ENCODE assay signal across 23 cellular contexts in genomic region chr17:51279183-51279582, GRCh38. TPM values are rescaled to one million over a fixed set of nuclear protein-coding genes. Genes with fewer than 3 reads are reported as not detected.
DNase-seq lines count a peak whose midpoint lies in the region; ATAC-seq and TF ChIP-seq lines count a peak whose summit lies in the region.
"Had no signal": no experiment of that assay in that cellular context is flagged by ENCODE, and none has a peak within 500 bp of the region (broad histone marks: within the 10 kb centered on the region; RNA-seq: fewer than 3 reads in every experiment).

No MANE protein-coding gene starts in this region.

- TF ChIP-seq POLR2A in erythroblast (IDR thresholded peaks at IDR 0.05; ENCODE audit: low read length): no peak

- no peak overlapping the region for H3K4me3 ChIP-seq in epithelial cell of esophagus (ENCODE audit: low read length)
- H3K4me3 ChIP-seq: MG63 had no signal

- CTCF ChIA-PET in activated CD4-positive, alpha-beta T cell treated with anti-CD3 and anti-CD28 coated beads for 36 hours (lab: Charles Lee): interaction anchor here (0.7 to 1.0 kb wide), 4 partner anchors 9 to 24 kb away, joined by 3 to 5 read pairs (median 4); no protein-coding TSS in a partner anchor
- CTCF ChIA-PET in activated CD4-positive, alpha-beta T cell treated with anti-CD3 and anti-CD28 coated beads, Interleukin-2, amount 10 ng/mL, durations not matched to agents 7 days and 5 days (lab: Charles Lee): interaction anchor here (1.2 to 1.3 kb wide), 2 partner anchors 9 to 11 kb away, joined by 3 read pairs; no protein-coding TSS in a partner anchor

- TF ChIP-seq CTCF in epithelial cell of esophagus (IDR thresholded peaks at IDR 0.05; ENCODE audit: insufficient read depth, low read depth, low read length, missing control alignments): no peak

- no peak for DNase-seq in activated CD4-positive, alpha-beta T cell treated with anti-CD3 and anti-CD28 coated beads for 36 hours
- DNase-seq in activated CD4-positive, alpha-beta T cell treated with anti-CD3 and anti-CD28 coated beads, Interleukin-2, amount 10 ng/mL, durations not matched to agents 7 days and 5 days: no peak
- no peak for DNase-seq in activated naive CD4-positive, alpha-beta T cell treated with anti-CD3 and anti-CD28 coated beads, Interleukin-2, amount 50 U/mL, for 16 hours
- DNase-seq in epithelial cell of esophagus (ENCODE audit: low read depth): peak; percentile 4
- DNase-seq in stimulated activated naive CD8-positive, alpha-beta T cell treated with anti-CD3 and anti-CD28 coated beads, Interleukin-15, amount 100 ng/mL, for 72 hours: no peak
- DNase-seq in erythroblast (lab: John Stamatoyannopoulos, UW): no peak
- no peak for DNase-seq in NCI-H526 (lab: John Stamatoyannopoulos, UW)
- DNase-seq: BE2C; CD8-positive, alpha-beta memory T cell; DMS79 treated with DMSO at 0.1 percent for 48 hours; GF-D8; IMR-90; KG1; MG63; NCI-H1105 treated with DMSO at 0.1 percent for 48 hours; NCI-H146; NCI-H1930; NCI-H2107; NCI-H524; NCI-H774 had no signal

- peak overlapping the region; percentile 29 for H3K27ac Mint-ChIP-seq in activated CD4-positive, alpha-beta T cell treated with anti-CD3 and anti-CD28 coated beads for 36 hours
- H3K27ac Mint-ChIP-seq in activated CD4-positive, alpha-beta T cell treated with anti-CD3 and anti-CD28 coated beads, Interleukin-2, amount 10 ng/mL, durations not matched to agents 7 days and 5 days: no peak overlapping the region
- peak overlapping the region; percentile 85 for H3K27ac Mint-ChIP-seq in activated naive CD4-positive, alpha-beta T cell treated with anti-CD3 and anti-CD28 coated beads, Interleukin-2, amount 50 U/mL, for 24 hours
- H3K27ac Mint-ChIP-seq in stimulated activated naive CD8-positive, alpha-beta T cell treated with anti-CD3 and anti-CD28 coated beads, Interleukin-15, amount 100 ng/mL, for 72 hours: no peak overlapping the region
- H3K27ac Mint-ChIP-seq: CD14-positive monocyte; CD8-positive, alpha-beta memory T cell had no signal

- H3K27me3 Mint-ChIP-seq in activated CD4-positive, alpha-beta T cell treated with anti-CD3 and anti-CD28 coated beads for 36 hours: no peaks in the 10 kb centered on the region
- H3K27me3 Mint-ChIP-seq in activated CD4-positive, alpha-beta T cell treated with anti-CD3 and anti-CD28 coated beads, Interleukin-2, amount 10 ng/mL, durations not matched to agents 7 days and 5 days: no peaks in the 10 kb centered on the region
- no peaks in the 10 kb centered on the region for H3K27me3 Mint-ChIP-seq in activated naive CD4-positive, alpha-beta T cell treated with anti-CD3 and anti-CD28 coated beads, Interleukin-2, amount 50 U/mL, for 24 hours
- no peaks in the 10 kb centered on the region for H3K27me3 Mint-ChIP-seq in stimulated activated naive CD8-positive, alpha-beta T cell treated with anti-CD3 and anti-CD28 coated beads, Interleukin-15, amount 100 ng/mL, for 72 hours
- H3K27me3 Mint-ChIP-seq: CD8-positive, alpha-beta memory T cell had no signal

- POLR2A ChIA-PET in activated CD4-positive, alpha-beta T cell treated with anti-CD3 and anti-CD28 coated beads for 36 hours (lab: Charles Lee): interaction anchor here (0.5 to 0.7 kb wide), 2 partner anchors 122 to 226 kb away, joined by 3 read pairs; no protein-coding TSS in a partner anchor
- POLR2A ChIA-PET in activated CD4-positive, alpha-beta T cell treated with anti-CD3 and anti-CD28 coated beads, Interleukin-2, amount 10 ng/mL, durations not matched to agents 7 days and 5 days (lab: Charles Lee): no interaction called here

- ATAC-seq in activated CD4-positive, alpha-beta T cell treated with anti-CD3 and anti-CD28 coated beads for 36 hours: peak; percentile 94
- peak; percentile 57 for ATAC-seq in stimulated activated naive CD8-positive, alpha-beta T cell treated with anti-CD3 and anti-CD28 coated beads, Interleukin-15, amount 100 ng/mL, for 72 hours
- ATAC-seq: HCT116 had no signal

- H3K36me3 Mint-ChIP-seq in activated CD4-positive, alpha-beta T cell treated with anti-CD3 and anti-CD28 coated beads for 36 hours (ENCODE audit: low read depth): peaks cover 57% of the 10 kb centered on the region
- peaks cover 53% of the 10 kb centered on the region for H3K36me3 Mint-ChIP-seq in activated CD4-positive, alpha-beta T cell treated with anti-CD3 and anti-CD28 coated beads, Interleukin-2, amount 10 ng/mL, durations not matched to agents 7 days and 5 days (ENCODE audit: low read depth)
- H3K36me3 Mint-ChIP-seq in activated naive CD4-positive, alpha-beta T cell treated with anti-CD3 and anti-CD28 coated beads, Interleukin-2, amount 50 U/mL, for 24 hours: peaks cover 19% of the 10 kb centered on the region

- no peaks in the 10 kb centered on the region for H3K9me3 Mint-ChIP-seq in activated CD4-positive, alpha-beta T cell treated with anti-CD3 and anti-CD28 coated beads for 36 hours (ENCODE audit: low read depth)
- no peaks in the 10 kb centered on the region for H3K9me3 Mint-ChIP-seq in activated CD4-positive, alpha-beta T cell treated with anti-CD3 and anti-CD28 coated beads, Interleukin-2, amount 10 ng/mL, durations not matched to agents 7 days and 5 days
- H3K9me3 Mint-ChIP-seq in activated naive CD4-positive, alpha-beta T cell treated with anti-CD3 and anti-CD28 coated beads, Interleukin-2, amount 50 U/mL, for 24 hours: no peaks in the 10 kb centered on the region
- H3K9me3 Mint-ChIP-seq in stimulated activated naive CD8-positive, alpha-beta T cell treated with anti-CD3 and anti-CD28 coated beads, Interleukin-15, amount 100 ng/mL, for 72 hours: no peaks in the 10 kb centered on the region
- H3K9me3 Mint-ChIP-seq: CD14-positive monocyte; CD8-positive, alpha-beta memory T cell had no signal

- peaks cover 12% of the 10 kb centered on the region for H3K4me1 Mint-ChIP-seq in activated CD4-positive, alpha-beta T cell treated with anti-CD3 and anti-CD28 coated beads for 36 hours
- peaks cover 3% of the 10 kb centered on the region for H3K4me1 Mint-ChIP-seq in activated CD4-positive, alpha-beta T cell treated with anti-CD3 and anti-CD28 coated beads, Interleukin-2, amount 10 ng/mL, durations not matched to agents 7 days and 5 days
- peaks cover 13% of the 10 kb centered on the region for H3K4me1 Mint-ChIP-seq in activated naive CD4-positive, alpha-beta T cell treated with anti-CD3 and anti-CD28 coated beads, Interleukin-2, amount 50 U/mL, for 24 hours
- no peaks in the 10 kb centered on the region for H3K4me1 Mint-ChIP-seq in stimulated activated naive CD8-positive, alpha-beta T cell treated with anti-CD3 and anti-CD28 coated beads, Interleukin-15, amount 100 ng/mL, for 72 hours

- intact Hi-C loops in activated CD4-positive, alpha-beta T cell treated with anti-CD3 and anti-CD28 coated beads for 36 hours (cut with DNase I, micrococcal nuclease): no loop called here

- no peak overlapping the region for H3K4me3 Mint-ChIP-seq in activated CD4-positive, alpha-beta T cell treated with anti-CD3 and anti-CD28 coated beads for 36 hours
- no peak overlapping the region for H3K4me3 Mint-ChIP-seq in activated CD4-positive, alpha-beta T cell treated with anti-CD3 and anti-CD28 coated beads, Interleukin-2, amount 10 ng/mL, durations not matched to agents 7 days and 5 days
- H3K4me3 Mint-ChIP-seq in activated naive CD4-positive, alpha-beta T cell treated with anti-CD3 and anti-CD28 coated beads, Interleukin-2, amount 50 U/mL, for 24 hours: no peak overlapping the region
- no peak overlapping the region for H3K4me3 Mint-ChIP-seq in stimulated activated naive CD8-positive, alpha-beta T cell treated with anti-CD3 and anti-CD28 coated beads, Interleukin-15, amount 100 ng/mL, for 72 hours
- H3K4me3 Mint-ChIP-seq: CD14-positive monocyte; CD8-positive, alpha-beta memory T cell had no signal

RNA-seq across cellular contexts. Expression of gene UTP18, which starts 18.8 kb away (rescaled TPM):
- 10 to 100 TPM; 49.3 to 74.0 TPM for total RNA-seq in activated CD4-positive, alpha-beta T cell treated with anti-CD3 and anti-CD28 coated beads for 36 hours
- total RNA-seq in activated CD4-positive, alpha-beta T cell treated with anti-CD3 and anti-CD28 coated beads, Interleukin-2, amount 10 ng/mL, durations not matched to agents 7 days and 5 days: 10 to 100 TPM; 42.9 to 45.5 TPM

RNA-seq across cellular contexts. Expression of gene MBTD1, which starts 19.3 kb away (rescaled TPM):
- 1 to 10 TPM; 8.9 to 9.3 TPM for total RNA-seq in activated CD4-positive, alpha-beta T cell treated with anti-CD3 and anti-CD28 coated beads for 36 hours
- 10 to 100 TPM; 13.8 to 14.5 TPM for total RNA-seq in activated CD4-positive, alpha-beta T cell treated with anti-CD3 and anti-CD28 coated beads, Interleukin-2, amount 10 ng/mL, durations not matched to agents 7 days and 5 days

Comparison
In these comparisons a context has a peak if more than half of its experiments do, and no peak if none do; other contexts are left out.
1. H3K27ac Mint-ChIP-seq: peak in activated CD4-positive, alpha-beta T cell treated with anti-CD3 and anti-CD28 coated beads for 36 hours (single experiment) and activated naive CD4-positive, alpha-beta T cell treated with anti-CD3 and anti-CD28 coated beads, Interleukin-2, amount 50 U/mL, for 24 hours (single experiment); none in activated CD4-positive, alpha-beta T cell treated with anti-CD3 and anti-CD28 coated beads, Interleukin-2, amount 10 ng/mL, durations not matched to agents 7 days and 5 days (single experiment) and stimulated activated naive CD8-positive, alpha-beta T cell treated with anti-CD3 and anti-CD28 coated beads, Interleukin-15, amount 100 ng/mL, for 72 hours (0 of 2).